20 cellular contexts compared by ENCODE assay signal in genomic region chr20:20292472-20292871, GRCh38.
DNase-seq lines count a peak whose midpoint lies in the region; ATAC-seq and TF ChIP-seq lines count a peak whose summit lies in the region.
"Had no signal": no experiment of that assay in that cellular context is flagged by ENCODE, and none has a peak within 500 bp of the region (broad histone marks: within the 10 kb centered on the region; RNA-seq: fewer than 3 reads in every experiment).

No MANE protein-coding gene starts in this region.

- BruUV-seq in PC-3 (replicated peaks; lab: Mats Ljungman, UMichigan) = no TSS peak

- no peaks in the 10 kb centered on the region for H3K36me3 ChIP-seq in PC-3 (ENCODE audit: low read depth, low read length)
- H3K36me3 ChIP-seq: BLaER1 had no signal

- H3F3A ChIP-seq in PC-3 (ENCODE audit: low read length, unreplicated experiment) = no peaks in the 10 kb centered on the region

- no peak overlapping the region for H3K4me2 ChIP-seq in PC-3 (ENCODE audit: low read length)
- H3K4me2 ChIP-seq: BLaER1 had no signal

- CTCF ChIA-PET in activated CD4-positive, alpha-beta T cell treated with anti-CD3 and anti-CD28 coated beads for 36 hours (lab: Charles Lee) = no interaction called here
- CTCF ChIA-PET in PC-3 (lab: Charles Lee) = no interaction called here

- no peak overlapping the region for H2AFZ ChIP-seq in PC-3 (ENCODE audit: low read length)

- POLR2A ChIA-PET in activated CD4-positive, alpha-beta T cell treated with anti-CD3 and anti-CD28 coated beads for 36 hours (lab: Charles Lee) = no interaction called here
- POLR2A ChIA-PET in PC-3 (lab: Charles Lee; ENCODE audit: unreplicated experiment) = no interaction called here

- no peaks in the 10 kb centered on the region for H3K4me1 ChIP-seq in PC-3 (ENCODE audit: insufficient read depth, low read length)
- H3K4me1 ChIP-seq: BLaER1 had no signal

- H3K9ac ChIP-seq in PC-3 (ENCODE audit: low read length) = no peak overlapping the region
- H3K9ac ChIP-seq: BLaER1 had no signal

- H3K4me3 Mint-ChIP-seq in activated CD4-positive, alpha-beta T cell treated with anti-CD3 and anti-CD28 coated beads for 36 hours = no peak overlapping the region
- H3K4me3 Mint-ChIP-seq: CD8-positive, alpha-beta T cell; HFFc6 had no signal

- DNase-seq in activated CD4-positive, alpha-beta T cell treated with anti-CD3 and anti-CD28 coated beads for 36 hours = peak; percentile 24
- DNase-seq in activated CD4-positive, alpha-beta T cell treated with anti-CD3 and anti-CD28 coated beads for 1 hour = no peak
- DNase-seq in ELR (ENCODE audit: low read depth) (peak; percentile 37), RPMI7951 (ENCODE audit: low read depth) (peak; percentile 66), PC-3 (no peak), NCI-H187 treated with DMSO at 0.1 percent for 48 hours (lab: John Stamatoyannopoulos, UW) (no peak), NCI-H1417 (lab: John Stamatoyannopoulos, UW) (no peak)
- DNase-seq: CD8-positive, alpha-beta T cell; DND-41; GF-D8; HFFc6; IMR-90; Karpas-422; MM.1S; NCI-H1930; NCI-H748 treated with DMSO at 0.1 percent for 48 hours; SHP77 had no signal

- H3K36me3 Mint-ChIP-seq in activated CD4-positive, alpha-beta T cell treated with anti-CD3 and anti-CD28 coated beads for 36 hours (ENCODE audit: low read depth) = no peaks in the 10 kb centered on the region
- H3K36me3 Mint-ChIP-seq: CD8-positive, alpha-beta T cell had no signal

- H3K9me2 ChIP-seq in PC-3 (replicated peaks; ENCODE audit: low read length) = no peaks in the 10 kb centered on the region

- no peak overlapping the region for H3K27ac ChIP-seq in PC-3 (ENCODE audit: low read length)
- H3K27ac ChIP-seq: BLaER1 had no signal

- H3K4me3 ChIP-seq in PC-3 (ENCODE audit: low read length) = no peak overlapping the region
- H3K4me3 ChIP-seq: BLaER1 had no signal

- intact Hi-C loops in activated CD4-positive, alpha-beta T cell treated with anti-CD3 and anti-CD28 coated beads for 36 hours (cut with DNase I, micrococcal nuclease) = no loop called here
- intact Hi-C loops in PC-3 (cut with micrococcal nuclease) = no loop called here

- H3K27me3 ChIP-seq in PC-3 (ENCODE audit: low read length) = peaks cover 13% of the 10 kb centered on the region
- H3K27me3 ChIP-seq: BLaER1 had no signal

- H3K79me2 ChIP-seq in PC-3 (ENCODE audit: low read length) = no peaks in the 10 kb centered on the region

- no peaks in the 10 kb centered on the region for H3K9me3 Mint-ChIP-seq in activated CD4-positive, alpha-beta T cell treated with anti-CD3 and anti-CD28 coated beads for 36 hours (ENCODE audit: low read depth)
- H3K9me3 Mint-ChIP-seq: CD8-positive, alpha-beta T cell had no signal

- TF ChIP-seq CTCF in PC-3 (conservative IDR thresholded peaks at IDR 0.05; ENCODE audit: low read depth, low read length) = no peak

- no peaks in the 10 kb centered on the region for H4K20me1 ChIP-seq in PC-3 (ENCODE audit: low read length)
- H4K20me1 ChIP-seq: BLaER1 had no signal

- ATAC-seq in activated CD4-positive, alpha-beta T cell treated with anti-CD3 and anti-CD28 coated beads for 36 hours = peak; percentile 57
- peak; percentile 62 for ATAC-seq in HG02885 (IDR thresholded peaks at IDR 0.05; ENCODE audit: poor library complexity, unreplicated experiment)
- no peak for ATAC-seq in PC-3
- ATAC-seq: CD8-positive, alpha-beta T cell; SK-N-SH treated with all-trans-retinoic acid at 6 μM for 48 hours had no signal

- no peak overlapping the region for H3K27ac Mint-ChIP-seq in activated CD4-positive, alpha-beta T cell treated with anti-CD3 and anti-CD28 coated beads for 36 hours
- H3K27ac Mint-ChIP-seq: CD8-positive, alpha-beta T cell; HFFc6 had no signal

- peaks cover 2% of the 10 kb centered on the region for H3K27me3 Mint-ChIP-seq in activated CD4-positive, alpha-beta T cell treated with anti-CD3 and anti-CD28 coated beads for 36 hours

- no peaks in the 10 kb centered on the region for H3K4me1 Mint-ChIP-seq in activated CD4-positive, alpha-beta T cell treated with anti-CD3 and anti-CD28 coated beads for 36 hours

- no peaks in the 10 kb centered on the region for H3K9me3 ChIP-seq in PC-3 (ENCODE audit: low read length)
- H3K9me3 ChIP-seq: BLaER1 had no signal

Comparison
In these comparisons a context has a peak if more than half of its experiments do, and no peak if none do; other contexts are left out.
1. DNase-seq: peak in activated CD4-positive, alpha-beta T cell treated with anti-CD3 and anti-CD28 coated beads for 36 hours (single experiment), ELR (single experiment) and RPMI7951 (single experiment); none in activated CD4-positive, alpha-beta T cell treated with anti-CD3 and anti-CD28 coated beads for 1 hour (single experiment), PC-3 (single experiment), NCI-H187 treated with DMSO at 0.1 percent for 48 hours (single experiment) and NCI-H1417 (0 of 3).